Comparison of ENCODE assay signal across 11 cellular contexts in the genomic region with DNA sequence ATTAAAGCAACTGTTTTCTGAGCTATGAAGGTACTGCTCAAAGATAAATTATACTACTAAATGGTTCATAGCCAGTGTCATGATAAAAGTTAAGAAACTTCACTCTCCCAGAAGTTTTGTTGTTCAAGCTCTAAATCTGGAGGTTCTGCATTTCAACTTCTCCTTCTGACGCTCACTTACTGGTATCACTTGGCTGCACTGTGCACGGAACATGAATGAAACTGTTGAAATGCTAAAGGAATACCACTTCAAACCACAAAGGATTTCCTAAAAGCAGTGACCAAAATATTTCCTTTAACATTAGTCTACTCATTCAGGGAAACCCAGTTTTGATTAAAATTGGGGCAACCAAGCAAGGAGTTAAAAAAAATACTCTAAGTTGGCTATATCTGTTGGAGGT.
A peak's percentile ranks its signal among the peaks of the same experiment; 100 is the strongest.
DNase-seq lines count a peak whose midpoint lies in the region; ATAC-seq and TF ChIP-seq lines count a peak whose summit lies in the region.
"Had no signal": no experiment of that assay in that cellular context is flagged by ENCODE, and none has a peak within 500 bp of the region (broad histone marks: within the 10 kb centered on the region; RNA-seq: fewer than 3 reads in every experiment).

No MANE protein-coding gene starts in this region.

- H3K9me3 Mint-ChIP-seq in activated CD4-positive, alpha-beta T cell treated with anti-CD3 and anti-CD28 coated beads for 36 hours (ENCODE audit: low read depth), result no peaks in the 10 kb centered on the region
- H3K9me3 Mint-ChIP-seq in stimulated activated memory B cell treated with anti-CD40 and anti-IgM and Interleukin-4, amounts not matched to agents 10 μg/mL and 1 μg/mL and 100 μg/mL, for 72 hours, result no peaks in the 10 kb centered on the region
- no peaks in the 10 kb centered on the region for H3K9me3 Mint-ChIP-seq in activated T-helper 1 cell treated with anti-CD3 and anti-CD28 coated beads, Interleukin-12 subunit alpha, Interleukin-12 subunit beta, Interleukin-2, Interleukin-4 antibody, amounts not matched to agents 30 ng/mL and 10 ng/mL and 1 ng/mL, durations not matched to agents 14 hours and 24 hours and 36 hours

- no peaks in the 10 kb centered on the region for H3K27me3 Mint-ChIP-seq in activated CD4-positive, alpha-beta T cell treated with anti-CD3 and anti-CD28 coated beads for 36 hours
- H3K27me3 Mint-ChIP-seq in stimulated activated memory B cell treated with anti-CD40 and anti-IgM and Interleukin-4, amounts not matched to agents 10 μg/mL and 1 μg/mL and 100 μg/mL, for 72 hours, result no peaks in the 10 kb centered on the region
- H3K27me3 Mint-ChIP-seq in activated T-helper 1 cell treated with anti-CD3 and anti-CD28 coated beads, Interleukin-12 subunit alpha, Interleukin-12 subunit beta, Interleukin-2, Interleukin-4 antibody, amounts not matched to agents 30 ng/mL and 10 ng/mL and 1 ng/mL, durations not matched to agents 14 hours and 24 hours and 36 hours (ENCODE audit: insufficient read depth), result no peaks in the 10 kb centered on the region

- no peaks in the 10 kb centered on the region for H4K20me1 ChIP-seq in OCI-LY1 (ENCODE audit: insufficient read depth, low read length)

- H3K9me3 ChIP-seq in OCI-LY1 (ENCODE audit: low read length), result no peaks in the 10 kb centered on the region
- H3K9me3 ChIP-seq in esophagus muscularis mucosa, result no peaks in the 10 kb centered on the region

- H3K27me3 ChIP-seq in OCI-LY1 (ENCODE audit: insufficient read depth, low read length), result no peaks in the 10 kb centered on the region
- H3K27me3 ChIP-seq in esophagus muscularis mucosa, result no peaks in the 10 kb centered on the region
- H3K27me3 ChIP-seq in H7 (ENCODE audit: control insufficient read depth, insufficient read depth, low read length), result no peaks in the 10 kb centered on the region

- intact Hi-C loops in activated CD4-positive, alpha-beta T cell treated with anti-CD3 and anti-CD28 coated beads for 36 hours (cut with DNase I, micrococcal nuclease), result no loop called here
- intact Hi-C loops in esophagus muscularis mucosa (cut with DNase I), result no loop called here
- intact Hi-C loops in activated T-helper 1 cell treated with anti-CD3 and anti-CD28 coated beads, Interleukin-12 subunit alpha, Interleukin-12 subunit beta, Interleukin-2, Interleukin-4 antibody, amounts not matched to agents 30 ng/mL and 10 ng/mL and 1 ng/mL, durations not matched to agents 14 hours and 24 hours and 36 hours (cut with micrococcal nuclease), result no loop called here

- DNase-seq in activated CD4-positive, alpha-beta T cell treated with anti-CD3 and anti-CD28 coated beads for 36 hours, result no peak
- no peak for DNase-seq in activated CD4-positive, alpha-beta T cell treated with anti-CD3 and anti-CD28 coated beads, Interleukin-2, amount 50 U/mL, for 4 hours
- DNase-seq in esophagus muscularis mucosa (ENCODE audit: extremely low spot score) (no peak), H7 (no peak), SW480 (ENCODE audit: low spot score) (no peak)
- no peak for DNase-seq in activated T-helper 1 cell treated with anti-CD3 and anti-CD28 coated beads, Interleukin-12 subunit alpha, Interleukin-12 subunit beta, Interleukin-2, Interleukin-4 antibody, amounts not matched to agents 30 ng/mL and 10 ng/mL and 1 ng/mL, durations not matched to agents 14 hours and 24 hours and 36 hours (ENCODE audit: low spot score)
- DNase-seq: activated CD4-positive, alpha-beta T cell treated with anti-CD3 and anti-CD28 coated beads, Interleukin-2, amount 50 U/mL, for 48 hours; NCI-H510A; nucleus accumbens had no signal

- H3K27ac ChIP-seq in OCI-LY1 (ENCODE audit: low read depth, low read length, poor library complexity, severe bottlenecking) (peak overlapping the region; percentile 59), esophagus muscularis mucosa (replicated peaks in 1 of 4) (peak overlapping the region; percentile 5 to 80 (median 31))

- no peak overlapping the region for H2AFZ ChIP-seq in OCI-LY1 (ENCODE audit: low read length)

- no peak overlapping the region for H3K27ac Mint-ChIP-seq in activated CD4-positive, alpha-beta T cell treated with anti-CD3 and anti-CD28 coated beads for 36 hours
- H3K27ac Mint-ChIP-seq in stimulated activated memory B cell treated with anti-CD40 and anti-IgM and Interleukin-4, amounts not matched to agents 10 μg/mL and 1 μg/mL and 100 μg/mL, for 72 hours, result peak overlapping the region; percentile 0
- H3K27ac Mint-ChIP-seq in activated T-helper 1 cell treated with anti-CD3 and anti-CD28 coated beads, Interleukin-12 subunit alpha, Interleukin-12 subunit beta, Interleukin-2, Interleukin-4 antibody, amounts not matched to agents 30 ng/mL and 10 ng/mL and 1 ng/mL, durations not matched to agents 14 hours and 24 hours and 36 hours, result no peak overlapping the region

- peaks cover 62% of the 10 kb centered on the region for H3K4me1 Mint-ChIP-seq in activated CD4-positive, alpha-beta T cell treated with anti-CD3 and anti-CD28 coated beads for 36 hours
- H3K4me1 Mint-ChIP-seq in stimulated activated memory B cell treated with anti-CD40 and anti-IgM and Interleukin-4, amounts not matched to agents 10 μg/mL and 1 μg/mL and 100 μg/mL, for 72 hours, result peaks cover 69% of the 10 kb centered on the region
- H3K4me1 Mint-ChIP-seq in activated T-helper 1 cell treated with anti-CD3 and anti-CD28 coated beads, Interleukin-12 subunit alpha, Interleukin-12 subunit beta, Interleukin-2, Interleukin-4 antibody, amounts not matched to agents 30 ng/mL and 10 ng/mL and 1 ng/mL, durations not matched to agents 14 hours and 24 hours and 36 hours (ENCODE audit: low read depth), result peaks cover 47% of the 10 kb centered on the region

- H3F3A ChIP-seq in OCI-LY1 (ENCODE audit: insufficient read depth, low read length), result peaks cover 8% of the 10 kb centered on the region; the same call in 1 of the 2 replicates

- TF ChIP-seq CTCF in OCI-LY1 (IDR thresholded peaks at IDR 0.05; ENCODE audit: low read length), result no peak
- TF ChIP-seq CTCF in esophagus muscularis mucosa (IDR thresholded peaks at IDR 0.05), result no peak

- no peak overlapping the region for H3K4me3 Mint-ChIP-seq in activated CD4-positive, alpha-beta T cell treated with anti-CD3 and anti-CD28 coated beads for 36 hours
- H3K4me3 Mint-ChIP-seq in stimulated activated memory B cell treated with anti-CD40 and anti-IgM and Interleukin-4, amounts not matched to agents 10 μg/mL and 1 μg/mL and 100 μg/mL, for 72 hours, result no peak overlapping the region
- no peak overlapping the region for H3K4me3 Mint-ChIP-seq in activated T-helper 1 cell treated with anti-CD3 and anti-CD28 coated beads, Interleukin-12 subunit alpha, Interleukin-12 subunit beta, Interleukin-2, Interleukin-4 antibody, amounts not matched to agents 30 ng/mL and 10 ng/mL and 1 ng/mL, durations not matched to agents 14 hours and 24 hours and 36 hours

- H3K36me3 Mint-ChIP-seq in activated CD4-positive, alpha-beta T cell treated with anti-CD3 and anti-CD28 coated beads for 36 hours (ENCODE audit: low read depth), result peaks cover 2% of the 10 kb centered on the region
- peaks cover 14% of the 10 kb centered on the region for H3K36me3 Mint-ChIP-seq in stimulated activated memory B cell treated with anti-CD40 and anti-IgM and Interleukin-4, amounts not matched to agents 10 μg/mL and 1 μg/mL and 100 μg/mL, for 72 hours
- peaks cover 9% of the 10 kb centered on the region for H3K36me3 Mint-ChIP-seq in activated T-helper 1 cell treated with anti-CD3 and anti-CD28 coated beads, Interleukin-12 subunit alpha, Interleukin-12 subunit beta, Interleukin-2, Interleukin-4 antibody, amounts not matched to agents 30 ng/mL and 10 ng/mL and 1 ng/mL, durations not matched to agents 14 hours and 24 hours and 36 hours (ENCODE audit: low read depth)

- TF ChIP-seq EP300 in esophagus muscularis mucosa (IDR thresholded peaks at IDR 0.05), result no peak

- no peaks in the 10 kb centered on the region for H3K9me2 ChIP-seq in OCI-LY1 (ENCODE audit: low read depth, low read length)

- TF ChIP-seq POLR2A in esophagus muscularis mucosa (IDR thresholded peaks at IDR 0.05; ENCODE audit: low read depth), result no peak

- ATAC-seq in activated CD4-positive, alpha-beta T cell treated with anti-CD3 and anti-CD28 coated beads for 36 hours, result peak; percentile 39
- peak; percentile 86 for ATAC-seq in stimulated activated memory B cell treated with anti-CD40 and anti-IgM and Interleukin-4, amounts not matched to agents 10 μg/mL and 1 μg/mL and 100 μg/mL, for 72 hours

- H3K4me2 ChIP-seq in OCI-LY1 (ENCODE audit: low read length), result peak overlapping the region; percentile 13; the same call in 1 of the 2 replicates

- H3K36me3 ChIP-seq in OCI-LY1 (ENCODE audit: insufficient read depth, low read length), result peaks cover 48% of the 10 kb centered on the region; the same call in 1 of the 2 replicates
- H3K36me3 ChIP-seq in esophagus muscularis mucosa, result peaks cover 0 to 16% (median 0%) of the 10 kb centered on the region in 4 donors
- H3K36me3 ChIP-seq in H7 (replicated peaks; ENCODE audit: control insufficient read depth, insufficient read depth, low read length), result no peaks in the 10 kb centered on the region

- peaks cover 84% of the 10 kb centered on the region for H3K4me1 ChIP-seq in OCI-LY1 (ENCODE audit: insufficient read depth, low read length, severe bottlenecking)
- peaks cover 76 to 94% (median 84%) of the 10 kb centered on the region in 4 donors for H3K4me1 ChIP-seq in esophagus muscularis mucosa

- POLR2A ChIA-PET in activated CD4-positive, alpha-beta T cell treated with anti-CD3 and anti-CD28 coated beads for 36 hours (lab: Charles Lee), result no interaction called here

- 57% methylated on average over 2 of the region's 2 CpGs for WGBS in esophagus muscularis mucosa

- H3K4me3 ChIP-seq in OCI-LY1 (ENCODE audit: low read depth, low read length, poor library complexity, severe bottlenecking) (no peak overlapping the region), esophagus muscularis mucosa (no peak overlapping the region), H7 (ENCODE audit: insufficient read depth, low read depth, low read length) (no peak overlapping the region)

- peaks cover 38% of the 10 kb centered on the region for H3K79me2 ChIP-seq in OCI-LY1 (ENCODE audit: insufficient read depth, low read length)

- CTCF ChIA-PET in activated CD4-positive, alpha-beta T cell treated with anti-CD3 and anti-CD28 coated beads for 36 hours (lab: Charles Lee), result no interaction called here

- no peak overlapping the region for H3K9ac ChIP-seq in OCI-LY1 (ENCODE audit: low read length)
